20 cellular contexts compared by ENCODE assay signal in genomic region chr19:22595422-22595821, GRCh38. TPM values are rescaled to one million over a fixed set of nuclear protein-coding genes. Genes with fewer than 3 reads are reported as not detected.
DNase-seq lines count a peak whose midpoint lies in the region; ATAC-seq and TF ChIP-seq lines count a peak whose summit lies in the region.
"Had no signal": no experiment of that assay in that cellular context is flagged by ENCODE, and none has a peak within 500 bp of the region (broad histone marks: within the 10 kb centered on the region; RNA-seq: fewer than 3 reads in every experiment).

No MANE protein-coding gene starts in this region.

- TF ChIP-seq EP300 in ovary (IDR thresholded peaks at IDR 0.05), result no peak

- H3K27me3 Mint-ChIP-seq in endothelial cell (ENCODE audit: unreplicated experiment), result peaks cover 6% of the 10 kb centered on the region
- H3K27me3 Mint-ChIP-seq in activated naive CD8-positive, alpha-beta T cell treated with anti-CD3 and anti-CD28 coated beads for 36 hours, result peaks cover 23% of the 10 kb centered on the region
- no peaks in the 10 kb centered on the region for H3K27me3 Mint-ChIP-seq in activated CD4-positive, alpha-beta T cell treated with anti-CD3 and anti-CD28 coated beads, Interleukin-2, amount 10 ng/mL, durations not matched to agents 7 days and 5 days
- H3K27me3 Mint-ChIP-seq in naive thymus-derived CD8-positive, alpha-beta T cell, result peaks cover 3 to 35% (median 13%) of the 10 kb centered on the region in 5 donors

- H3K27me3 ChIP-seq in ovary (no peaks in the 10 kb centered on the region), testis (no peaks in the 10 kb centered on the region)
- H3K27me3 ChIP-seq: BE2C; BLaER1 treated with 17β-estradiol and CSF1 and Interleukin-3, amounts not matched to agents 10 nM and 100 nM had no signal

- H3K4me3 ChIP-seq in ovary (no peak overlapping the region), testis (peak overlapping the region; percentile 24 to 32)
- H3K4me3 ChIP-seq: A549; BLaER1 treated with 17β-estradiol and CSF1 and Interleukin-3, amounts not matched to agents 10 nM and 100 nM; HAP-1 had no signal

- no peak for DNase-seq in endothelial cell (ENCODE audit: low spot score)
- DNase-seq in ovary, result no peak
- DNase-seq in testis, result no peak
- DNase-seq in activated naive CD8-positive, alpha-beta T cell treated with anti-CD3 and anti-CD28 coated beads for 36 hours, result no peak
- DNase-seq in activated CD4-positive, alpha-beta T cell treated with anti-CD3 and anti-CD28 coated beads, Interleukin-2, amount 10 ng/mL, durations not matched to agents 7 days and 5 days, result no peak
- DNase-seq in naive thymus-derived CD8-positive, alpha-beta T cell, result no peak
- DNase-seq: 8988T; ACHN; AML-193; BE2C; CD4-positive, alpha-beta T cell; COR-L47; DMS153; DND-41; GOT3; HFFc6 had no signal

- H3K27ac Mint-ChIP-seq in endothelial cell (ENCODE audit: unreplicated experiment), result peak overlapping the region; percentile 52
- H3K27ac Mint-ChIP-seq in activated naive CD8-positive, alpha-beta T cell treated with anti-CD3 and anti-CD28 coated beads for 36 hours, result no peak overlapping the region
- H3K27ac Mint-ChIP-seq in activated CD4-positive, alpha-beta T cell treated with anti-CD3 and anti-CD28 coated beads, Interleukin-2, amount 10 ng/mL, durations not matched to agents 7 days and 5 days, result no peak overlapping the region
- no peak overlapping the region for H3K27ac Mint-ChIP-seq in naive thymus-derived CD8-positive, alpha-beta T cell
- H3K27ac Mint-ChIP-seq: CD14-positive monocyte; CD4-positive, alpha-beta T cell; HFFc6 had no signal

- no peaks in the 10 kb centered on the region for H3K36me3 ChIP-seq in ovary
- no peaks in the 10 kb centered on the region for H3K36me3 ChIP-seq in testis (ENCODE audit: low read depth, missing control alignments)
- H3K36me3 ChIP-seq: BE2C; BLaER1 treated with 17β-estradiol and CSF1 and Interleukin-3, amounts not matched to agents 10 nM and 100 nM; HAP-1 had no signal

- H3K4me1 ChIP-seq in ovary (ENCODE audit: insufficient read depth) (no peaks in the 10 kb centered on the region), testis (no peaks in the 10 kb centered on the region)
- H3K4me1 ChIP-seq: A549; BE2C; BLaER1 treated with 17β-estradiol and CSF1 and Interleukin-3, amounts not matched to agents 10 nM and 100 nM; HAP-1 had no signal

- H3K27ac ChIP-seq in ovary (peak overlapping the region; percentile 33 to 46), testis (no peak overlapping the region)
- H3K27ac ChIP-seq: A549; BLaER1 treated with 17β-estradiol and CSF1 and Interleukin-3, amounts not matched to agents 10 nM and 100 nM had no signal

- H3K9me3 ChIP-seq in ovary, result no peaks in the 10 kb centered on the region
- no peaks in the 10 kb centered on the region for H3K9me3 ChIP-seq in testis
- H3K9me3 ChIP-seq: BE2C, HAP-1 had no signal

- POLR2A ChIA-PET in activated CD4-positive, alpha-beta T cell treated with anti-CD3 and anti-CD28 coated beads, Interleukin-2, amount 10 ng/mL, durations not matched to agents 7 days and 5 days (lab: Charles Lee), result no interaction called here
- POLR2A ChIA-PET in naive thymus-derived CD8-positive, alpha-beta T cell (lab: Charles Lee), result no interaction called here

- 42 to 56% (median 47%) methylated on average over 11 of the region's 11 CpGs for WGBS in ovary, 3 donors
- WGBS in testis, 2 donors, result 33 to 46% methylated on average over 11 of the region's 11 CpGs

- CTCF ChIA-PET in activated CD4-positive, alpha-beta T cell treated with anti-CD3 and anti-CD28 coated beads, Interleukin-2, amount 10 ng/mL, durations not matched to agents 7 days and 5 days (lab: Charles Lee), result no interaction called here

- intact Hi-C loops in ovary (cut with DNase I), result no loop called here
- intact Hi-C loops in testis (cut with DNase I; ENCODE audit: low total_unique reads), result no loop called here

- peaks cover 56% of the 10 kb centered on the region for H3K9me3 Mint-ChIP-seq in endothelial cell (ENCODE audit: unreplicated experiment)
- H3K9me3 Mint-ChIP-seq in activated naive CD8-positive, alpha-beta T cell treated with anti-CD3 and anti-CD28 coated beads for 36 hours, result peaks cover 16% of the 10 kb centered on the region
- H3K9me3 Mint-ChIP-seq in activated CD4-positive, alpha-beta T cell treated with anti-CD3 and anti-CD28 coated beads, Interleukin-2, amount 10 ng/mL, durations not matched to agents 7 days and 5 days, result peaks cover 32% of the 10 kb centered on the region
- peaks cover 0 to 50% (median 30%) of the 10 kb centered on the region in 9 donors for H3K9me3 Mint-ChIP-seq in naive thymus-derived CD8-positive, alpha-beta T cell

- H3K4me3 Mint-ChIP-seq in endothelial cell (ENCODE audit: unreplicated experiment), result no peak overlapping the region
- no peak overlapping the region for H3K4me3 Mint-ChIP-seq in activated naive CD8-positive, alpha-beta T cell treated with anti-CD3 and anti-CD28 coated beads for 36 hours
- H3K4me3 Mint-ChIP-seq in activated CD4-positive, alpha-beta T cell treated with anti-CD3 and anti-CD28 coated beads, Interleukin-2, amount 10 ng/mL, durations not matched to agents 7 days and 5 days, result no peak overlapping the region
- no peak overlapping the region for H3K4me3 Mint-ChIP-seq in naive thymus-derived CD8-positive, alpha-beta T cell
- H3K4me3 Mint-ChIP-seq: CD14-positive monocyte; CD4-positive, alpha-beta T cell; HFFc6 had no signal

- H3K36me3 Mint-ChIP-seq in endothelial cell (ENCODE audit: low read depth, unreplicated experiment), result peaks cover 14% of the 10 kb centered on the region
- peaks cover 5% of the 10 kb centered on the region for H3K36me3 Mint-ChIP-seq in activated naive CD8-positive, alpha-beta T cell treated with anti-CD3 and anti-CD28 coated beads for 36 hours
- peaks cover 2% of the 10 kb centered on the region for H3K36me3 Mint-ChIP-seq in activated CD4-positive, alpha-beta T cell treated with anti-CD3 and anti-CD28 coated beads, Interleukin-2, amount 10 ng/mL, durations not matched to agents 7 days and 5 days (ENCODE audit: low read depth)
- H3K36me3 Mint-ChIP-seq in naive thymus-derived CD8-positive, alpha-beta T cell, result peaks cover 0 to 3% (median 2%) of the 10 kb centered on the region in 3 donors
- H3K36me3 Mint-ChIP-seq: CD14-positive monocyte had no signal

- ATAC-seq in naive thymus-derived CD8-positive, alpha-beta T cell, result no peak
- ATAC-seq: A549 had no signal

- TF ChIP-seq CTCF in endothelial cell (IDR thresholded peaks at IDR 0.05; ENCODE audit: unreplicated experiment), result no peak
- no peak for TF ChIP-seq CTCF in ovary (IDR thresholded peaks at IDR 0.05)
- TF ChIP-seq CTCF in testis (IDR thresholded peaks at IDR 0.05), result no peak

- no peak for TF ChIP-seq POLR2A in ovary (IDR thresholded peaks at IDR 0.05)
- no peak for TF ChIP-seq POLR2A in testis (IDR thresholded peaks at IDR 0.05)

- no peaks in the 10 kb centered on the region for H3K4me1 Mint-ChIP-seq in endothelial cell (ENCODE audit: unreplicated experiment)
- H3K4me1 Mint-ChIP-seq in activated naive CD8-positive, alpha-beta T cell treated with anti-CD3 and anti-CD28 coated beads for 36 hours, result no peaks in the 10 kb centered on the region
- H3K4me1 Mint-ChIP-seq in activated CD4-positive, alpha-beta T cell treated with anti-CD3 and anti-CD28 coated beads, Interleukin-2, amount 10 ng/mL, durations not matched to agents 7 days and 5 days, result no peaks in the 10 kb centered on the region
- H3K4me1 Mint-ChIP-seq in naive thymus-derived CD8-positive, alpha-beta T cell, result peaks cover 0 to 4% (median under 1%) of the 10 kb centered on the region in 4 donors
- H3K4me1 Mint-ChIP-seq: CD14-positive monocyte had no signal

RNA-seq across cellular contexts. Expression of gene ZNF492, which starts 38.7 kb away (rescaled TPM):
- total RNA-seq in endothelial cell (ENCODE audit: unreplicated experiment), result not detected
- 1 to 10 TPM in 1 of 7 donors, under 1 TPM in 6; 0.37 to 1.4 (median 0.60) TPM for total RNA-seq in ovary
- polyA plus RNA-seq in ovary, result under 1 TPM; 0.31 to 0.43 TPM
- 1 to 10 TPM; 2.7 to 3.3 TPM for total RNA-seq in testis
- polyA plus RNA-seq in testis (ENCODE audit: insufficient read depth, low read depth, low replicate concordance), result 1.2 TPM
- 1 to 10 TPM; 4.2 to 4.7 TPM for total RNA-seq in activated naive CD8-positive, alpha-beta T cell treated with anti-CD3 and anti-CD28 coated beads for 36 hours
- total RNA-seq in activated CD4-positive, alpha-beta T cell treated with anti-CD3 and anti-CD28 coated beads, Interleukin-2, amount 10 ng/mL, durations not matched to agents 7 days and 5 days, result 1 to 10 TPM; 2.7 TPM
- total RNA-seq in naive thymus-derived CD8-positive, alpha-beta T cell, result 1 to 10 TPM; 1.0 to 1.3 TPM
- polyA plus RNA-seq in naive thymus-derived CD8-positive, alpha-beta T cell, result under 1 TPM; 0.07 to 0.34 (median 0.24) TPM
- polyA plus RNA-seq: A549, CD14-positive monocyte had no signal

Comparison
In these comparisons a context has a peak if more than half of its experiments do, and no peak if none do; other contexts are left out.
1. H3K27ac ChIP-seq: peak in ovary (2 of 2); none in testis (0 of 2).